Comparison of ENCODE assay signal across 10 cellular contexts in genomic region chrX:40871385-40872082, GRCh38.
A peak's percentile ranks its signal among the peaks of the same experiment; 100 is the strongest.
DNase-seq lines count a peak whose midpoint lies in the region; ATAC-seq and TF ChIP-seq lines count a peak whose summit lies in the region.
"Had no signal": no experiment of that assay in that cellular context is flagged by ENCODE, and none has a peak within 500 bp of the region (broad histone marks: within the 10 kb centered on the region; RNA-seq: fewer than 3 reads in every experiment).

No MANE protein-coding gene starts in this region.

- no peak overlapping the region for H3K4me2 ChIP-seq in PC-9
- H3K4me2 ChIP-seq in neural progenitor cell: no peak overlapping the region

- DNase-seq in GM03348 (ENCODE audit: low spot score) (peak; percentile 14), PC-9 (no peak), NOMO-1 (lab: John Stamatoyannopoulos, UW; ENCODE audit: unreplicated experiment in 2 of 2) (no peak), neural progenitor cell (ENCODE audit: low spot score) (no peak)
- DNase-seq: right lobe of liver had no signal

- H3K27me3 ChIP-seq in PC-9 (ENCODE audit: insufficient read depth, low read depth): no peaks in the 10 kb centered on the region
- H3K27me3 ChIP-seq in neural progenitor cell: no peaks in the 10 kb centered on the region
- H3K27me3 ChIP-seq: right lobe of liver had no signal

- H3K4me1 ChIP-seq in PC-9 (replicated peaks; ENCODE audit: insufficient read depth) (no peaks in the 10 kb centered on the region), neural progenitor cell (no peaks in the 10 kb centered on the region)
- H3K4me1 ChIP-seq: right lobe of liver had no signal

- no peaks in the 10 kb centered on the region for H3K9me2 ChIP-seq in PC-9 (ENCODE audit: insufficient read depth)

- H3K27ac Mint-ChIP-seq in dendritic cell treated with granulocyte-macrophage colony-stimulating factor and Interleukin-4, amounts not matched to agents 40 ng/mL and 50 ng/mL, for 4 days: peak overlapping the region; percentile 42
- no peak overlapping the region for H3K27ac Mint-ChIP-seq in neural progenitor cell

- no peaks in the 10 kb centered on the region for H3K36me3 Mint-ChIP-seq in dendritic cell treated with granulocyte-macrophage colony-stimulating factor and Interleukin-4, amounts not matched to agents 40 ng/mL and 50 ng/mL, for 4 days (ENCODE audit: low read depth)
- no peaks in the 10 kb centered on the region for H3K36me3 Mint-ChIP-seq in neural progenitor cell

- H3K27me3 Mint-ChIP-seq in dendritic cell treated with granulocyte-macrophage colony-stimulating factor and Interleukin-4, amounts not matched to agents 40 ng/mL and 50 ng/mL, for 4 days: peaks cover 1% of the 10 kb centered on the region
- no peaks in the 10 kb centered on the region for H3K27me3 Mint-ChIP-seq in neural progenitor cell (ENCODE audit: insufficient read depth, low read depth)

- POLR2A ChIA-PET in PC-9 (lab: Charles Lee; ENCODE audit: unreplicated experiment): no interaction called here

- peak; percentile 55 for ATAC-seq in GM19467 (IDR thresholded peaks at IDR 0.05; ENCODE audit: unreplicated experiment)
- peak; percentile 86 for ATAC-seq in HG03442 (IDR thresholded peaks at IDR 0.05; ENCODE audit: unreplicated experiment)
- ATAC-seq in GM19328 (IDR thresholded peaks at IDR 0.05; ENCODE audit: unreplicated experiment): no peak
- ATAC-seq: Panc1 had no signal

- H3K9me3 Mint-ChIP-seq in dendritic cell treated with granulocyte-macrophage colony-stimulating factor and Interleukin-4, amounts not matched to agents 40 ng/mL and 50 ng/mL, for 4 days: no peaks in the 10 kb centered on the region
- H3K9me3 Mint-ChIP-seq in neural progenitor cell: peaks cover 2% of the 10 kb centered on the region

- H2AFZ ChIP-seq in PC-9 (no peak overlapping the region), neural progenitor cell (replicated peaks) (no peak overlapping the region)

- TF ChIP-seq CTCF in PC-9 (conservative IDR thresholded peaks at IDR 0.05) (no peak), neural progenitor cell (IDR thresholded peaks at IDR 0.05) (no peak)

- H3K36me3 ChIP-seq in PC-9 (ENCODE audit: low read depth): no peaks in the 10 kb centered on the region
- H3K36me3 ChIP-seq in neural progenitor cell: no peaks in the 10 kb centered on the region
- H3K36me3 ChIP-seq: right lobe of liver had no signal

- no peak overlapping the region for H3K27ac ChIP-seq in PC-9
- H3K27ac ChIP-seq in neural progenitor cell: no peak overlapping the region
- H3K27ac ChIP-seq: right lobe of liver had no signal

- H4K20me1 ChIP-seq in PC-9 (ENCODE audit: insufficient read depth): no peaks in the 10 kb centered on the region
- H4K20me1 ChIP-seq in neural progenitor cell (ENCODE audit: low read depth): no peaks in the 10 kb centered on the region

- no TSS peak for BruUV-seq in PC-9 (replicated peaks; lab: Mats Ljungman, UMichigan)

- H3F3A ChIP-seq in PC-9 (ENCODE audit: insufficient read depth, low read depth) (no peaks in the 10 kb centered on the region), neural progenitor cell (ENCODE audit: low read depth) (no peaks in the 10 kb centered on the region)

- H3K9me3 ChIP-seq in PC-9 (ENCODE audit: insufficient read depth, low read depth) (no peaks in the 10 kb centered on the region), neural progenitor cell (ENCODE audit: low read depth) (peaks cover 5% of the 10 kb centered on the region)
- H3K9me3 ChIP-seq: right lobe of liver had no signal

- intact Hi-C loops in dendritic cell treated with granulocyte-macrophage colony-stimulating factor and Interleukin-4, amounts not matched to agents 40 ng/mL and 50 ng/mL, for 4 days (cut with micrococcal nuclease): no loop called here
- intact Hi-C loops in PC-9 (cut with micrococcal nuclease; ENCODE audit: unreplicated experiment): no loop called here

- H3K4me3 ChIP-seq in PC-9 (no peak overlapping the region), neural progenitor cell (no peak overlapping the region)
- H3K4me3 ChIP-seq: right lobe of liver had no signal

- no peak overlapping the region for H3K9ac ChIP-seq in neural progenitor cell

- no peak overlapping the region for H3K4me3 Mint-ChIP-seq in dendritic cell treated with granulocyte-macrophage colony-stimulating factor and Interleukin-4, amounts not matched to agents 40 ng/mL and 50 ng/mL, for 4 days
- no peak overlapping the region for H3K4me3 Mint-ChIP-seq in neural progenitor cell

- CTCF ChIA-PET in PC-9 (lab: Charles Lee): no interaction called here

- H3K79me2 ChIP-seq in PC-9 (ENCODE audit: low read depth) (no peaks in the 10 kb centered on the region), neural progenitor cell (ENCODE audit: low read depth) (no peaks in the 10 kb centered on the region)

- H3K4me1 Mint-ChIP-seq in dendritic cell treated with granulocyte-macrophage colony-stimulating factor and Interleukin-4, amounts not matched to agents 40 ng/mL and 50 ng/mL, for 4 days (ENCODE audit: low read depth): peaks cover 11% of the 10 kb centered on the region
- no peaks in the 10 kb centered on the region for H3K4me1 Mint-ChIP-seq in neural progenitor cell
